Comparison of ENCODE assay signal across 20 cellular contexts in the genomic region with DNA sequence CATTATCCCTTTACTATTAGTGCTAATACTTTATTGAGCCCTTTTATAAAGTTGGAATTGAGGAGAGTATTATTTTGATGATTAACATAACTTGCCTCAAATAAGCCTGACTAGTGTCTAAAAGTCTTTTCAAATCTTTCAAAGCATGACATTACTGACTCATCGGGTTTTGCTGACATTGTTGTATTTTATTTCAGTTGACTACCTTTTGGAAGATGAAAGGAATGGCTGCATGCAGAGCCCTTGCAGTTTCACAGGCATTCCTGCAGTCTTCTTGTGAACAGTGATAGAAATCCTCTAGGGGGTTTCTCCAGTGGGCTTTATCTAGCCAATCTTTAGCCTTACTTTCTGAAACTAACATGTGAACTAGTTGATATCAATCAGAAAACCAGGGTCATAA. TPM values are rescaled to one million over a fixed set of nuclear protein-coding genes. Genes with fewer than 3 reads are reported as not detected.
A peak's percentile ranks its signal among the peaks of the same experiment; 100 is the strongest.
DNase-seq lines count a peak whose midpoint lies in the region; FAIRE-seq and TF ChIP-seq lines count a peak whose summit lies in the region.
"Had no signal": no experiment of that assay in that cellular context is flagged by ENCODE, and none has a peak within 500 bp of the region (broad histone marks: within the 10 kb centered on the region; RNA-seq: fewer than 3 reads in every experiment).

No MANE protein-coding gene starts in this region.

- no peak overlapping the region for H3K18ac ChIP-seq in H9 (ENCODE audit: insufficient read length, low read depth, low read length)

- FAIRE-seq in astrocyte (lab: Jason Lieb, UNC): peak; percentile 77
- FAIRE-seq: endothelial cell of umbilical vein, kidney had no signal

- H3T11ph ChIP-seq in H9 (ENCODE audit: low read length): no peak overlapping the region

- H3K27me3 ChIP-seq in H9 (ENCODE audit: insufficient read depth, low read length) (no peaks in the 10 kb centered on the region), astrocyte (ENCODE audit: insufficient read depth, low read length) (no peaks in the 10 kb centered on the region)
- H3K27me3 ChIP-seq: BLaER1, heart right ventricle had no signal

- H3K9me3 ChIP-seq in H9 (ENCODE audit: control insufficient read depth, low read depth, low read length) (no peaks in the 10 kb centered on the region), astrocyte (ENCODE audit: insufficient read depth, low read depth, low read length) (no peaks in the 10 kb centered on the region)
- H3K9me3 ChIP-seq: heart right ventricle had no signal

- H2BK12ac ChIP-seq in H9 (ENCODE audit: insufficient read length, low read depth, low read length): no peak overlapping the region

- no peaks in the 10 kb centered on the region for H3K36me3 ChIP-seq in astrocyte (ENCODE audit: insufficient read depth, low read length)
- H3K36me3 ChIP-seq: BLaER1, heart right ventricle, WERI-Rb-1 had no signal

- H3K14ac ChIP-seq in H9 (ENCODE audit: insufficient read depth, low read length): no peak overlapping the region

- no peak overlapping the region for H2BK20ac ChIP-seq in H9 (ENCODE audit: low read depth, low read length, poor library complexity, severe bottlenecking)

- no peak overlapping the region for H2AK5ac ChIP-seq in H9 (ENCODE audit: insufficient read length, low read length)

- no peaks in the 10 kb centered on the region for H3K79me2 ChIP-seq in H9 (ENCODE audit: insufficient read depth, low read length)
- no peaks in the 10 kb centered on the region for H3K79me2 ChIP-seq in astrocyte (ENCODE audit: insufficient read depth, low read length)

- DNase-seq in H9: no peak
- DNase-seq in astrocyte (ENCODE audit: low read depth): peak; percentile 31
- DNase-seq in iris pigment epithelial cell (ENCODE audit: low read depth): peak; percentile 53
- DNase-seq in retinal pigment epithelial cell (ENCODE audit: low read depth): peak; percentile 39
- no peak for DNase-seq in Kasumi-1 (lab: John Stamatoyannopoulos, UW)
- DNase-seq in NK-92 treated with Interleukin-12 subunit alpha and Interleukin-12 subunit beta, amount 100 ng/mL, for 24 hours (lab: John Stamatoyannopoulos, UW): no peak
- DNase-seq in AML-193 (lab: John Stamatoyannopoulos, UW): no peak
- DNase-seq: activated naive CD8-positive, alpha-beta T cell treated with anti-CD3 and anti-CD28 coated beads, Interleukin-2, amount 50 U/mL, for 24 hours; DMS 273 treated with DMSO at 0.1 percent for 48 hours; heart right ventricle; KG1; kidney; NCI-H2171 treated with DMSO at 0.1 percent for 48 hours; WERI-Rb-1 had no signal

- H4K5ac ChIP-seq in H9 (ENCODE audit: insufficient read length, low read depth, low read length): no peak overlapping the region

- no peak overlapping the region for H4K8ac ChIP-seq in H9 (replicated peaks; ENCODE audit: insufficient read length, low read depth, low read length)

- peaks cover 26% of the 10 kb centered on the region in 2 experiments for H3K9me3 Mint-ChIP-seq in H9
- H3K9me3 Mint-ChIP-seq in astrocyte (ENCODE audit: unreplicated experiment): peaks cover 5% of the 10 kb centered on the region
- H3K9me3 Mint-ChIP-seq: activated naive CD8-positive, alpha-beta T cell treated with anti-CD3 and anti-CD28 coated beads, Interleukin-2, amount 50 U/mL, for 24 hours; stimulated activated effector memory CD8-positive, alpha-beta T cell treated with anti-CD3 and anti-CD28 coated beads, Interleukin-12 subunit alpha, Interleukin-12 subunit beta, amount 100 ng/mL, for 72 hours had no signal

- no peak overlapping the region for H3K56ac ChIP-seq in H9 (ENCODE audit: insufficient read length, low read depth, low read length)

- H3K27me3 Mint-ChIP-seq in H9 (ENCODE audit: low read depth) (0 out of 2 replicates have a peak, but pooled peaks cover 2% of the 10 kb centered on the region), astrocyte (ENCODE audit: low read depth, unreplicated experiment) (peaks cover under 1% of the 10 kb centered on the region)

- H3K4me3 ChIP-seq in astrocyte (ENCODE audit: insufficient read depth, low read depth, low read length): no peak overlapping the region
- no peak overlapping the region for H3K4me3 ChIP-seq in retinal pigment epithelial cell (ENCODE audit: low read length)
- H3K4me3 ChIP-seq: BLaER1, heart right ventricle had no signal

- TF ChIP-seq CTCF in H9 (conservative IDR thresholded peaks at IDR 0.05): no peak
- TF ChIP-seq CTCF in astrocyte (IDR thresholded peaks at IDR 0.05; ENCODE audit: insufficient read depth, low read depth, low read length): no peak
- no peak for TF ChIP-seq CTCF in retinal pigment epithelial cell (conservative IDR thresholded peaks at IDR 0.05; ENCODE audit: low read depth, low read length)

- H3K4ac ChIP-seq in H9 (ENCODE audit: low read depth, low read length): no peak overlapping the region

- peaks cover 6 to 12% (median 8%) of the 10 kb centered on the region in 3 experiments for H3K36me3 Mint-ChIP-seq in H9 (ENCODE audit: insufficient read depth in 1 of 3, low read depth in 3 of 3)
- no peaks in the 10 kb centered on the region for H3K36me3 Mint-ChIP-seq in astrocyte (ENCODE audit: low read depth, unreplicated experiment)
- H3K36me3 Mint-ChIP-seq: stimulated activated effector memory CD8-positive, alpha-beta T cell treated with anti-CD3 and anti-CD28 coated beads, Interleukin-12 subunit alpha, Interleukin-12 subunit beta, amount 100 ng/mL, for 72 hours had no signal

- H2BK15ac ChIP-seq in H9 (ENCODE audit: low read depth, low read length): no peak overlapping the region

- no CpG with 5 or more reads among the region's 1 CpG for WGBS in H9 (ENCODE audit: extremely low coverage, insufficient read length, low lambda C conversion rate)

- H3K23me2 ChIP-seq in H9 (ENCODE audit: insufficient read length, low read depth, low read length, poor library complexity, severe bottlenecking): no peaks in the 10 kb centered on the region

- H3K4me1 Mint-ChIP-seq in H9 (peaks cover 26 to 28% of the 10 kb centered on the region in 2 experiments), astrocyte (ENCODE audit: low read depth, unreplicated experiment) (peaks cover 25% of the 10 kb centered on the region)
- H3K4me1 Mint-ChIP-seq: stimulated activated effector memory CD8-positive, alpha-beta T cell treated with anti-CD3 and anti-CD28 coated beads, Interleukin-12 subunit alpha, Interleukin-12 subunit beta, amount 100 ng/mL, for 72 hours had no signal

- H3K23ac ChIP-seq in H9 (ENCODE audit: insufficient read length, low read depth, low read length): no peak overlapping the region

- H3K4me3 Mint-ChIP-seq in H9: no peak overlapping the region
- H3K4me3 Mint-ChIP-seq in astrocyte (ENCODE audit: unreplicated experiment): no peak overlapping the region
- H3K4me3 Mint-ChIP-seq: activated naive CD8-positive, alpha-beta T cell treated with anti-CD3 and anti-CD28 coated beads, Interleukin-2, amount 50 U/mL, for 24 hours; activated T-helper 17 cell treated with anti-CD3 and anti-CD28 coated beads, Interleukin-2, amount 50 U/mL, for 72 hours; stimulated activated effector memory CD8-positive, alpha-beta T cell treated with anti-CD3 and anti-CD28 coated beads, Interleukin-12 subunit alpha, Interleukin-12 subunit beta, amount 100 ng/mL, for 72 hours had no signal

- H3K9ac ChIP-seq in H9 (ENCODE audit: extremely low read depth, insufficient read length, low read length) (no peak overlapping the region), astrocyte (ENCODE audit: low read length) (no peak overlapping the region)
- H3K9ac ChIP-seq: BLaER1 had no signal

- H3K4me2 ChIP-seq in H9 (ENCODE audit: insufficient read depth, insufficient read length, low read length) (no peak overlapping the region), astrocyte (ENCODE audit: low read length) (peak overlapping the region; percentile 14)
- H3K4me2 ChIP-seq: BLaER1 had no signal

- no peaks in the 10 kb centered on the region for H3K79me1 ChIP-seq in H9 (ENCODE audit: insufficient read depth, low read depth, low read length, poor library complexity, severe bottlenecking)

- H2AFZ ChIP-seq in H9 (ENCODE audit: low read length) (peak overlapping the region; percentile 37), astrocyte (ENCODE audit: low read depth, low read length) (no peak overlapping the region)

- no peaks in the 10 kb centered on the region for H4K20me1 ChIP-seq in H9 (ENCODE audit: control insufficient read depth, insufficient read depth, insufficient read length)
- no peaks in the 10 kb centered on the region for H4K20me1 ChIP-seq in astrocyte (ENCODE audit: insufficient read depth, low read length)
- H4K20me1 ChIP-seq: BLaER1 had no signal

- H3K27ac ChIP-seq in H9 (ENCODE audit: insufficient read length, low read depth, low read length) (no peak overlapping the region), astrocyte (ENCODE audit: low read depth, low read length) (no peak overlapping the region)
- H3K27ac ChIP-seq: BLaER1, heart right ventricle, WERI-Rb-1 had no signal

- peaks cover 4% of the 10 kb centered on the region; the same call in 1 of the 2 replicates for H3K4me1 ChIP-seq in H9 (ENCODE audit: insufficient read depth, low read length)
- H3K4me1 ChIP-seq in astrocyte (ENCODE audit: insufficient read depth, low read length): peaks cover 23% of the 10 kb centered on the region
- H3K4me1 ChIP-seq: BLaER1, heart right ventricle had no signal

- no peak overlapping the region for H2BK120ac ChIP-seq in H9 (ENCODE audit: low read depth, low read length, poor library complexity, severe bottlenecking)

- H3K27ac Mint-ChIP-seq in H9 (no peak overlapping the region), astrocyte (ENCODE audit: unreplicated experiment) (no peak overlapping the region)
- H3K27ac Mint-ChIP-seq: activated naive CD8-positive, alpha-beta T cell treated with anti-CD3 and anti-CD28 coated beads, Interleukin-2, amount 50 U/mL, for 24 hours; activated T-helper 17 cell treated with anti-CD3 and anti-CD28 coated beads, Interleukin-2, amount 50 U/mL, for 72 hours; stimulated activated effector memory CD8-positive, alpha-beta T cell treated with anti-CD3 and anti-CD28 coated beads, Interleukin-12 subunit alpha, Interleukin-12 subunit beta, amount 100 ng/mL, for 72 hours had no signal

- H2BK5ac ChIP-seq in H9 (ENCODE audit: insufficient read length, low read length): no peak overlapping the region

- H4K91ac ChIP-seq in H9 (ENCODE audit: insufficient read length, low read depth, low read length): no peak overlapping the region

RNA-seq across cellular contexts. Expression of gene TMEM61, which starts 43.0 kb away (rescaled TPM):
- total RNA-seq in H9 (2021): 0.61 and 1.0 TPM in 2 replicates
- total RNA-seq in astrocyte: not detected in 2 replicates
- total RNA-seq: activated T-helper 17 cell treated with anti-CD3 and anti-CD28 coated beads, Interleukin-2, amount 50 U/mL, for 72 hours; endothelial cell of umbilical vein; mononuclear cell; T-helper 1 cell treated with Interleukin-12 subunit alpha and Interleukin-12 subunit beta and Interleukin-4 antibody, amounts not matched to agents 30 ng/mL and 1 ng/mL, for 36 hours had no signal

RNA-seq across cellular contexts. Expression of gene DHCR24, which starts 50.5 kb away (rescaled TPM):
- total RNA-seq in H9 (2021) (318 and 340 TPM in 2 replicates), astrocyte (116 and 168 TPM in 2 replicates)

Comparison
In these comparisons a context has a peak if more than half of its experiments do, and no peak if none do; other contexts are left out.
1. DNase-seq: peak in astrocyte (single experiment), iris pigment epithelial cell (single experiment) and retinal pigment epithelial cell (single experiment); none in H9 (single experiment), Kasumi-1 (0 of 2), NK-92 treated with Interleukin-12 subunit alpha and Interleukin-12 subunit beta, amount 100 ng/mL, for 24 hours (single experiment) and AML-193 (0 of 2).